ENCODE assay signal across 18 cellular contexts in genomic region chr16:70563571-70563970, GRCh38. TPM values are rescaled to one million over a fixed set of nuclear protein-coding genes. Genes with fewer than 3 reads are reported as not detected.
A peak's percentile ranks its signal among the peaks of the same experiment; 100 is the strongest.
DNase-seq lines count a peak whose midpoint lies in the region; ATAC-seq and TF ChIP-seq lines count a peak whose summit lies in the region.
"Had no signal": no experiment of that assay in that cellular context is flagged by ENCODE, and none has a peak within 500 bp of the region (broad histone marks: within the 10 kb centered on the region; RNA-seq: fewer than 3 reads in every experiment).

No MANE protein-coding gene starts in this region.

- H3K4me1 Mint-ChIP-seq in activated T-cell treated with anti-CD3 and anti-CD28 coated beads, Interleukin-2, amount 50 U/mL, for 24 hours (ENCODE audit: low read depth): no peaks in the 10 kb centered on the region
- H3K4me1 Mint-ChIP-seq in activated T-cell treated with anti-CD3 and anti-CD28 coated beads, Interleukin-2, amount 50 U/mL, for 4 hours (ENCODE audit: low read depth): no peaks in the 10 kb centered on the region
- H3K4me1 Mint-ChIP-seq: stimulated activated memory B cell treated with anti-CD40 and anti-IgM and Interleukin-4, amounts not matched to agents 10 μg/mL and 1 μg/mL and 100 μg/mL, for 72 hours had no signal

- ATAC-seq in activated T-cell treated with anti-CD3 and anti-CD28 coated beads, Interleukin-2, amount 50 U/mL, for 4 hours: no peak
- ATAC-seq in upper lobe of right lung (peak; percentile 43), HG03378 (IDR thresholded peaks at IDR 0.05; ENCODE audit: unreplicated experiment) (no peak), GM18868 (IDR thresholded peaks at IDR 0.05; ENCODE audit: unreplicated experiment) (no peak)
- ATAC-seq: stimulated activated memory B cell treated with anti-CD40 and anti-IgM and Interleukin-4, amounts not matched to agents 10 μg/mL and 1 μg/mL and 100 μg/mL, for 72 hours had no signal

- H3K9me3 Mint-ChIP-seq in activated T-cell treated with anti-CD3 and anti-CD28 coated beads, Interleukin-2, amount 50 U/mL, for 24 hours: no peaks in the 10 kb centered on the region
- no peaks in the 10 kb centered on the region for H3K9me3 Mint-ChIP-seq in activated T-cell treated with anti-CD3 and anti-CD28 coated beads, Interleukin-2, amount 50 U/mL, for 4 hours
- H3K9me3 Mint-ChIP-seq: stimulated activated memory B cell treated with anti-CD40 and anti-IgM and Interleukin-4, amounts not matched to agents 10 μg/mL and 1 μg/mL and 100 μg/mL, for 72 hours; T-helper 1 cell treated with Interleukin-12 subunit alpha and Interleukin-12 subunit beta and Interleukin-4 antibody, amounts not matched to agents 30 μg/mL and 1 μg/mL, for 36 hours had no signal

- no peaks in the 10 kb centered on the region for H3K9me3 ChIP-seq in upper lobe of right lung
- H3K9me3 ChIP-seq: neutrophil had no signal

- TF ChIP-seq CTCF in cardiac fibroblast (IDR thresholded peaks at IDR 0.05; ENCODE audit: low read depth, low read length): no peak
- TF ChIP-seq CTCF in fibroblast of villous mesenchyme (IDR thresholded peaks at IDR 0.05; ENCODE audit: insufficient read depth, low read depth, low read length): no peak
- no peak for TF ChIP-seq CTCF in upper lobe of right lung (IDR thresholded peaks at IDR 0.05)

- H3K27me3 ChIP-seq in upper lobe of right lung: no peaks in the 10 kb centered on the region
- H3K27me3 ChIP-seq: cardiac muscle cell, neutrophil had no signal

- no peak overlapping the region for H3K4me3 ChIP-seq in cardiac fibroblast (replicated peaks in 1 of 2; ENCODE audit: low read depth in 2 of 2, low read length in 2 of 2)
- no peak overlapping the region for H3K4me3 ChIP-seq in fibroblast of villous mesenchyme (ENCODE audit: low read depth, low read length)
- H3K4me3 ChIP-seq in upper lobe of right lung: no peak overlapping the region
- H3K4me3 ChIP-seq: cardiac muscle cell had no signal

- H3K4me3 Mint-ChIP-seq in activated T-cell treated with anti-CD3 and anti-CD28 coated beads, Interleukin-2, amount 50 U/mL, for 24 hours: no peak overlapping the region
- H3K4me3 Mint-ChIP-seq in activated T-cell treated with anti-CD3 and anti-CD28 coated beads, Interleukin-2, amount 50 U/mL, for 4 hours: no peak overlapping the region
- H3K4me3 Mint-ChIP-seq: stimulated activated memory B cell treated with anti-CD40 and anti-IgM and Interleukin-4, amounts not matched to agents 10 μg/mL and 1 μg/mL and 100 μg/mL, for 72 hours; T-helper 1 cell treated with Interleukin-12 subunit alpha and Interleukin-12 subunit beta and Interleukin-4 antibody, amounts not matched to agents 30 μg/mL and 1 μg/mL, for 36 hours had no signal

- H3K27ac Mint-ChIP-seq in activated T-cell treated with anti-CD3 and anti-CD28 coated beads, Interleukin-2, amount 50 U/mL, for 24 hours: peak overlapping the region; percentile 9
- H3K27ac Mint-ChIP-seq: stimulated activated memory B cell treated with anti-CD40 and anti-IgM and Interleukin-4, amounts not matched to agents 10 μg/mL and 1 μg/mL and 100 μg/mL, for 72 hours; T-helper 1 cell treated with Interleukin-12 subunit alpha and Interleukin-12 subunit beta and Interleukin-4 antibody, amounts not matched to agents 30 μg/mL and 1 μg/mL, for 36 hours had no signal

- DNase-seq in activated T-cell treated with anti-CD3 and anti-CD28 coated beads, Interleukin-2, amount 50 U/mL, for 24 hours: no peak
- no peak for DNase-seq in activated T-cell treated with anti-CD3 and anti-CD28 coated beads, Interleukin-2, amount 50 U/mL, for 4 hours
- peak; percentile 88 to 94 for DNase-seq in cardiac fibroblast (ENCODE audit: low read depth in 2 of 2)
- DNase-seq in fibroblast of villous mesenchyme (ENCODE audit: low read depth): peak; percentile 61
- no peak for DNase-seq in upper lobe of right lung
- no peak for DNase-seq in GM19240 (ENCODE audit: insufficient read length, low spot score)
- DNase-seq: activated CD4-positive, alpha-beta T cell treated with anti-CD3 and anti-CD28 coated beads, Interleukin-2, amount 50 U/mL, for 1 hour; activated CD8-positive, alpha-beta memory T cell treated with anti-CD3 and anti-CD28 coated beads, Interleukin-2, amount 50 U/mL, for 48 hours; activated effector memory CD4-positive, alpha-beta T cell treated with anti-CD3 and anti-CD28 coated beads, Interleukin-2, amount 50 U/mL, for 16 hours; NCI-H510A treated with DMSO at 0.1 percent for 48 hours; small intestine had no signal

- H3K36me3 Mint-ChIP-seq in activated T-cell treated with anti-CD3 and anti-CD28 coated beads, Interleukin-2, amount 50 U/mL, for 24 hours (ENCODE audit: low read depth): peaks cover 97% of the 10 kb centered on the region
- peaks cover 48% of the 10 kb centered on the region for H3K36me3 Mint-ChIP-seq in activated T-cell treated with anti-CD3 and anti-CD28 coated beads, Interleukin-2, amount 50 U/mL, for 4 hours (ENCODE audit: insufficient read depth)

- no peak overlapping the region for H3K27ac ChIP-seq in upper lobe of right lung
- H3K27ac ChIP-seq: C4-2B, cardiac muscle cell, neutrophil had no signal

- H3K36me3 ChIP-seq in upper lobe of right lung: peaks cover 100% of the 10 kb centered on the region

- no peaks in the 10 kb centered on the region for H3K27me3 Mint-ChIP-seq in activated T-cell treated with anti-CD3 and anti-CD28 coated beads, Interleukin-2, amount 50 U/mL, for 24 hours
- no peaks in the 10 kb centered on the region for H3K27me3 Mint-ChIP-seq in activated T-cell treated with anti-CD3 and anti-CD28 coated beads, Interleukin-2, amount 50 U/mL, for 4 hours (ENCODE audit: low read depth)
- H3K27me3 Mint-ChIP-seq: stimulated activated memory B cell treated with anti-CD40 and anti-IgM and Interleukin-4, amounts not matched to agents 10 μg/mL and 1 μg/mL and 100 μg/mL, for 72 hours had no signal

- intact Hi-C loops in upper lobe of right lung (cut with DNase I): no loop called here

- no peaks in the 10 kb centered on the region for H3K4me1 ChIP-seq in upper lobe of right lung

RNA-seq across cellular contexts. Expression of gene SF3B3, which starts 40.0 kb away (rescaled TPM):
- 100 to 1,000 TPM; 647 to 745 (median 710) TPM for total RNA-seq in activated T-cell treated with anti-CD3 and anti-CD28 coated beads, Interleukin-2, amount 50 U/mL, for 4 hours
- total RNA-seq in fibroblast of villous mesenchyme (111 and 154 TPM in 2 replicates), upper lobe of right lung (174 TPM)

RNA-seq across cellular contexts. Expression of gene COG4, which starts 40.2 kb away (rescaled TPM):
- 10 to 100 TPM; 24.0 to 31.6 (median 29.3) TPM for total RNA-seq in activated T-cell treated with anti-CD3 and anti-CD28 coated beads, Interleukin-2, amount 50 U/mL, for 4 hours
- total RNA-seq in fibroblast of villous mesenchyme (57.0 and 64.8 TPM in 2 replicates), upper lobe of right lung (63.0 TPM)

Comparison
In these comparisons a context has a peak if more than half of its experiments do, and no peak if none do; other contexts are left out.
1. DNase-seq: peak in cardiac fibroblast (2 of 2) and fibroblast of villous mesenchyme (single experiment); none in activated T-cell treated with anti-CD3 and anti-CD28 coated beads, Interleukin-2, amount 50 U/mL, for 24 hours (single experiment), activated T-cell treated with anti-CD3 and anti-CD28 coated beads, Interleukin-2, amount 50 U/mL, for 4 hours (single experiment), upper lobe of right lung (single experiment) and GM19240 (single experiment).